In genomic region chr17:36186811-36187763, GRCh38 we compare ENCODE assay signal across 9 cellular contexts. TPM values are rescaled to one million over a fixed set of nuclear protein-coding genes. Genes with fewer than 3 reads are reported as not detected.
"Had no signal": no experiment of that assay in that cellular context is flagged by ENCODE, and none has a peak within 500 bp of the region (broad histone marks: within the 10 kb centered on the region; RNA-seq: fewer than 3 reads in every experiment).

No MANE protein-coding gene starts in this region.

RNA-seq across cellular contexts. Expression of gene CCL3L1, which starts 9.5 kb away (rescaled TPM):
- total RNA-seq: cardiac septum, dermis blood vessel endothelial cell, gastrocnemius medialis, myocyte, posterior vena cava, renal cortical epithelial cell, vagina had no signal
- polyA plus RNA-seq: neural cell had no signal

RNA-seq across cellular contexts. Expression of gene TBC1D3B, which starts 10.7 kb away (rescaled TPM):
- total RNA-seq: mononuclear cell had no signal

RNA-seq across cellular contexts. Expression of gene CCL4L2, which starts 23.8 kb away (rescaled TPM):
- total RNA-seq: cardiac septum, dermis blood vessel endothelial cell, gastrocnemius medialis, myocyte, posterior vena cava, renal cortical epithelial cell had no signal
- polyA plus RNA-seq: neural cell had no signal
